10 cellular contexts compared by ENCODE assay signal in the genomic region with DNA sequence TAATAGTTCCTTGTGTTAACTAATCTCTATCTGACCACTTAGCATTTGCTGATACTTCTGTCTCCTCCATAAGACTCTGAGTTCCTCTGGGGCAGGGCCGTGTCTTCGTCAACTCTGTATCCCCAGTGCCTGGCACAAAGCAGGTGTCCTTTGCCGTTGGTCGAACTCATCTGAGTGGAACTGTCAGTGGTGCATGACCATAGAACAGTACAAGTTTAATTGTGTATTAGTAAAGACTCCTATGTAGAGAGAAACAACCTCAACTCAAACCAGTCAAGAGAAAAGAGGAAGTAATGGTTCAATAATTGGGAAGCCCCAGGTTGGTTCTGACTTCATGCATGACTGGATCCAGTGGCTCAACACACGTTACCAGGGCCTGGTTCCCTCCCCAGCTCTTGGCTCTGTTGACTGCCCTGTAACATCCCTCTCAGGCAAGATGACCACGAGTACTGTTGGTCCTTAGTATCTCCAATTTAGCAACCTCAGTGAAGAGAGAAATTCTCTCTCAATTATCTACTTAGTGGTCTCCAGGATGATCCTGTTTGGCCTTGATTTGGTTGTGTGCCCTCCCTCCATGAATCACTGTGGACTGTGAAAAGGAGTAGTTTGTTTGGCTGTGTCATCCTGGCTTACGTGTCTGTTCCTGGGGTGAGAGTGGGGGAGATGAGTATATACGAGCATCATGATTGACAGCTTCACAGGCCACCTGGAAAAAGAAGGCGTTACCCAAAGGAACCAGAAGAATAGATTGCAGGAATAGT. TPM values are rescaled to one million over a fixed set of nuclear protein-coding genes. Genes with fewer than 3 reads are reported as not detected.
DNase-seq lines count a peak whose midpoint lies in the region; ATAC-seq and TF ChIP-seq lines count a peak whose summit lies in the region.
"Had no signal": no experiment of that assay in that cellular context is flagged by ENCODE, and none has a peak within 500 bp of the region (broad histone marks: within the 10 kb centered on the region; RNA-seq: fewer than 3 reads in every experiment).

No MANE protein-coding gene starts in this region.

- H2AFZ ChIP-seq in PC-3 (ENCODE audit: low read length), result peak overlapping the region; percentile 23; the same call in 1 of the 2 replicates

- peak overlapping the region; percentile 41 for H3K27ac ChIP-seq in PC-3 (ENCODE audit: low read length)
- H3K27ac ChIP-seq: 22Rv1 had no signal

- no peaks in the 10 kb centered on the region for H3K36me3 ChIP-seq in PC-3 (ENCODE audit: low read depth, low read length)
- no peaks in the 10 kb centered on the region for H3K36me3 ChIP-seq in BE2C

- DNase-seq in NCI-H2029 (lab: John Stamatoyannopoulos, UW) (peak; percentile 12), NCI-H2029 treated with DMSO at 0.1 percent for 48 hours (lab: John Stamatoyannopoulos, UW) (no peak), PC-3 (peak; percentile 76), NCI-H345 (lab: John Stamatoyannopoulos, UW) (no peak), omental fat pad (ENCODE audit: low spot score) (no peak), BE2C (no peak)
- DNase-seq in stimulated activated effector memory CD8-positive, alpha-beta T cell treated with anti-CD3 and anti-CD28 coated beads, Interleukin-12 subunit alpha, Interleukin-12 subunit beta, amount 100 ng/mL, for 72 hours (ENCODE audit: low spot score in 2 of 2), result no peak

- no peaks in the 10 kb centered on the region for H3K4me1 Mint-ChIP-seq in stimulated activated effector memory CD8-positive, alpha-beta T cell treated with anti-CD3 and anti-CD28 coated beads, Interleukin-12 subunit alpha, Interleukin-12 subunit beta, amount 100 ng/mL, for 72 hours

- no peak overlapping the region for H3K4me2 ChIP-seq in PC-3 (ENCODE audit: low read length)

- H3F3A ChIP-seq in PC-3 (ENCODE audit: low read length, unreplicated experiment), result no peaks in the 10 kb centered on the region

- H3K9me2 ChIP-seq in PC-3 (replicated peaks; ENCODE audit: low read length), result no peaks in the 10 kb centered on the region

- no peaks in the 10 kb centered on the region for H3K9me3 Mint-ChIP-seq in stimulated activated effector memory CD8-positive, alpha-beta T cell treated with anti-CD3 and anti-CD28 coated beads, Interleukin-12 subunit alpha, Interleukin-12 subunit beta, amount 100 ng/mL, for 72 hours
- H3K9me3 Mint-ChIP-seq: T-helper 1 cell treated with Interleukin-12 subunit alpha and Interleukin-12 subunit beta and Interleukin-4 antibody, amounts not matched to agents 30 μg/mL and 1 μg/mL, for 36 hours had no signal

- intact Hi-C loops in PC-3 (cut with micrococcal nuclease), result no loop called here

- no peak overlapping the region for H3K9ac ChIP-seq in PC-3 (ENCODE audit: low read length)

- no peaks in the 10 kb centered on the region for H3K27me3 ChIP-seq in PC-3 (ENCODE audit: low read length)
- no peaks in the 10 kb centered on the region for H3K27me3 ChIP-seq in BE2C

- no peaks in the 10 kb centered on the region for H3K9me3 ChIP-seq in PC-3 (ENCODE audit: low read length)
- H3K9me3 ChIP-seq in BE2C, result no peaks in the 10 kb centered on the region

- H3K4me3 ChIP-seq in PC-3 (ENCODE audit: low read length), result no peak overlapping the region
- H3K4me3 ChIP-seq in BE2C (ENCODE audit: low read depth, low read length), result no peak overlapping the region

- no TSS peak for BruUV-seq in PC-3 (replicated peaks; lab: Mats Ljungman, UMichigan)

- H3K27ac Mint-ChIP-seq in stimulated activated effector memory CD8-positive, alpha-beta T cell treated with anti-CD3 and anti-CD28 coated beads, Interleukin-12 subunit alpha, Interleukin-12 subunit beta, amount 100 ng/mL, for 72 hours, result peak overlapping the region; percentile 16
- H3K27ac Mint-ChIP-seq: T-helper 1 cell treated with Interleukin-12 subunit alpha and Interleukin-12 subunit beta and Interleukin-4 antibody, amounts not matched to agents 30 μg/mL and 1 μg/mL, for 36 hours had no signal

- no peaks in the 10 kb centered on the region for H3K36me3 Mint-ChIP-seq in stimulated activated effector memory CD8-positive, alpha-beta T cell treated with anti-CD3 and anti-CD28 coated beads, Interleukin-12 subunit alpha, Interleukin-12 subunit beta, amount 100 ng/mL, for 72 hours

- TF ChIP-seq CTCF in PC-3 (conservative IDR thresholded peaks at IDR 0.05; ENCODE audit: low read depth, low read length), result no peak
- TF ChIP-seq CTCF in omental fat pad (IDR thresholded peaks at IDR 0.05), result no peak
- no peak for TF ChIP-seq CTCF in BE2C (IDR thresholded peaks at IDR 0.05; ENCODE audit: low read depth, low read length)

- no peaks in the 10 kb centered on the region for H4K20me1 ChIP-seq in PC-3 (ENCODE audit: low read length)

- H3K79me2 ChIP-seq in PC-3 (ENCODE audit: low read length), result no peaks in the 10 kb centered on the region

- H3K4me1 ChIP-seq in PC-3 (ENCODE audit: insufficient read depth, low read length), result peaks cover 6% of the 10 kb centered on the region; the same call in 1 of the 2 replicates
- H3K4me1 ChIP-seq in BE2C, result no peaks in the 10 kb centered on the region

- POLR2A ChIA-PET in PC-3 (lab: Charles Lee; ENCODE audit: unreplicated experiment), result no interaction called here

- H3K4me3 Mint-ChIP-seq in stimulated activated effector memory CD8-positive, alpha-beta T cell treated with anti-CD3 and anti-CD28 coated beads, Interleukin-12 subunit alpha, Interleukin-12 subunit beta, amount 100 ng/mL, for 72 hours, result no peak overlapping the region
- H3K4me3 Mint-ChIP-seq: T-helper 1 cell treated with Interleukin-12 subunit alpha and Interleukin-12 subunit beta and Interleukin-4 antibody, amounts not matched to agents 30 μg/mL and 1 μg/mL, for 36 hours had no signal

- peak; percentile 83 for ATAC-seq in HG03045 (IDR thresholded peaks at IDR 0.05; ENCODE audit: unreplicated experiment)
- peak; percentile 88 for ATAC-seq in PC-3
- ATAC-seq in stimulated activated effector memory CD8-positive, alpha-beta T cell treated with anti-CD3 and anti-CD28 coated beads, Interleukin-12 subunit alpha, Interleukin-12 subunit beta, amount 100 ng/mL, for 72 hours, result peak; percentile 67
- no peak for ATAC-seq in omental fat pad (ENCODE audit: low FRiP score)

- CTCF ChIA-PET in PC-3 (lab: Charles Lee), result no interaction called here

RNA-seq across cellular contexts. Expression of gene MSH6, which starts 58.5 kb away (rescaled TPM):
- 45.5 and 84.9 TPM in 2 replicates for total RNA-seq in PC-3 (2014; rRNA removed)
- 10 to 100 TPM; 26.9 to 36.4 (median 29.4) TPM for total RNA-seq in omental fat pad
- polyA plus RNA-seq in BE2C (2012; ENCODE audit: insufficient read depth, insufficient read length, low read depth), result 9.3 TPM

Comparison
In these comparisons a context has a peak if more than half of its experiments do, and no peak if none do; other contexts are left out.
1. DNase-seq: peak in NCI-H2029 (single experiment) and PC-3 (single experiment); none in NCI-H2029 treated with DMSO at 0.1 percent for 48 hours (single experiment), stimulated activated effector memory CD8-positive, alpha-beta T cell treated with anti-CD3 and anti-CD28 coated beads, Interleukin-12 subunit alpha, Interleukin-12 subunit beta, amount 100 ng/mL, for 72 hours (0 of 2), NCI-H345 (single experiment), omental fat pad (single experiment) and BE2C (single experiment).